In the genomic region with DNA sequence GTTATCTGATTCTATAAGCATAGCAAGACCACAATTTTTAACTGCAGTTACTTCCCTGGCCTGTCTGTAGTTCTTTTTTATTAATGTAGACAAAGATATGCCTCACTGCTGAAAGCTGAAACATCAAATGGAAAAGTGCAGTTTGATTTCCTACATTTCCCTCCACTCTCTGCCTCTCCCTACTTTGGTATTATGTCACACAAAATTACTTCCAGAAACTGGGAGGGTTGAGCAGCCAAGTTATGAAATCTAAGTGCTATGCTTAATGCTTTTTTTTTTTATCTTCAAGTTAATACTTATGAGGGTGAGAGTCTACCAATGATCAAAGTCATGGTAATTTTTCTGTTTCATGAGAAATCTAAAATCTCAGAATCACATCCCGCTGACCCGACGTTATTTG, we compare ENCODE assay signal across 27 cellular contexts. TPM values are rescaled to one million over a fixed set of nuclear protein-coding genes. Genes with fewer than 3 reads are reported as not detected.
DNase-seq lines count a peak whose midpoint lies in the region; ATAC-seq and TF ChIP-seq lines count a peak whose summit lies in the region.
"Had no signal": no experiment of that assay in that cellular context is flagged by ENCODE, and none has a peak within 500 bp of the region (broad histone marks: within the 10 kb centered on the region; RNA-seq: fewer than 3 reads in every experiment).

No MANE protein-coding gene starts in this region.

- H3K36me3 Mint-ChIP-seq in endodermal cell (ENCODE audit: low read depth) = no peaks in the 10 kb centered on the region
- H3K36me3 Mint-ChIP-seq: CD4-positive, CD25-positive, alpha-beta regulatory T cell had no signal

- TF ChIP-seq CTCF in endodermal cell (conservative IDR thresholded peaks at IDR 0.05) (no peak), hepatocyte (IDR thresholded peaks at IDR 0.05; ENCODE audit: poor library complexity) (no peak), GM20000 (IDR thresholded peaks at IDR 0.05; ENCODE audit: extremely low read depth, missing control alignments) (no peak)

- H3K4me1 ChIP-seq in endodermal cell (ENCODE audit: control insufficient read depth, insufficient read depth, low read length) (peaks cover 31% of the 10 kb centered on the region), hepatocyte (ENCODE audit: insufficient read depth) (peaks cover 32% of the 10 kb centered on the region)

- H3K9me3 Mint-ChIP-seq in endodermal cell = no peaks in the 10 kb centered on the region
- H3K9me3 Mint-ChIP-seq: CD4-positive, CD25-positive, alpha-beta regulatory T cell had no signal

- WGBS in endodermal cell (ENCODE audit: insufficient coverage in 1 of 2, insufficient read length in 1 of 2), 2 experiments = 74 to 83% methylated on average over 3 of the region's 3 CpGs
- 68% methylated on average over 3 of the region's 3 CpGs for WGBS in hepatocyte (ENCODE audit: low lambda C conversion rate, missing lambda C conversion rate)

- no peaks in the 10 kb centered on the region for H3K79me2 ChIP-seq in hepatocyte

- peaks cover 40% of the 10 kb centered on the region for H3K4me1 Mint-ChIP-seq in endodermal cell

- no peaks in the 10 kb centered on the region for H3K9me3 ChIP-seq in endodermal cell (ENCODE audit: control insufficient read depth, low read length)
- H3K9me3 ChIP-seq in hepatocyte (ENCODE audit: low read depth) = no peaks in the 10 kb centered on the region

- H2AFZ ChIP-seq in hepatocyte = no peak overlapping the region

- H3K27me3 ChIP-seq in endodermal cell (ENCODE audit: control insufficient read depth, insufficient read depth, low read length, poor library complexity, severe bottlenecking) (peaks cover 79% of the 10 kb centered on the region), hepatocyte (no peaks in the 10 kb centered on the region)

- no peaks in the 10 kb centered on the region for H3K36me3 ChIP-seq in endodermal cell (ENCODE audit: control insufficient read depth, insufficient read depth, low read length)
- H3K36me3 ChIP-seq in hepatocyte (replicated peaks; ENCODE audit: insufficient read depth, low read depth) = no peaks in the 10 kb centered on the region
- H3K36me3 ChIP-seq: WERI-Rb-1 had no signal

- no peak overlapping the region for H3K9ac ChIP-seq in endodermal cell (ENCODE audit: extremely low read depth, low read length, poor library complexity, severe bottlenecking)

- no peak overlapping the region for H3K27ac Mint-ChIP-seq in endodermal cell
- H3K27ac Mint-ChIP-seq: CD4-positive, CD25-positive, alpha-beta regulatory T cell had no signal

- H4K20me1 ChIP-seq in hepatocyte (ENCODE audit: insufficient read depth, poor library complexity, severe bottlenecking) = no peaks in the 10 kb centered on the region

- H3K4me2 ChIP-seq in hepatocyte = peak overlapping the region; percentile 20

- H3K27ac ChIP-seq in endodermal cell (ENCODE audit: low read depth, low read length) = peak overlapping the region; percentile 98
- peak overlapping the region; percentile 65 for H3K27ac ChIP-seq in hepatocyte
- H3K27ac ChIP-seq: WERI-Rb-1 had no signal

- H3K4me3 ChIP-seq in endodermal cell (ENCODE audit: low read length) (no peak overlapping the region), hepatocyte (no peak overlapping the region)
- H3K4me3 ChIP-seq: GM12878, K562 had no signal

- H3K4me3 Mint-ChIP-seq in endodermal cell = no peak overlapping the region
- H3K4me3 Mint-ChIP-seq: CD4-positive, CD25-positive, alpha-beta regulatory T cell had no signal

- ATAC-seq in HG02938 (IDR thresholded peaks at IDR 0.05; ENCODE audit: unreplicated experiment) (no peak), HG02973 (IDR thresholded peaks at IDR 0.05; ENCODE audit: unreplicated experiment) (no peak)
- ATAC-seq: GM12878, K562 had no signal

- H3K27me3 Mint-ChIP-seq in endodermal cell (ENCODE audit: insufficient read depth) = peaks cover 87% of the 10 kb centered on the region

- peak; percentile 23 for DNase-seq in GM04504 (ENCODE audit: low read depth)
- DNase-seq in endodermal cell = no peak
- no peak for DNase-seq in hepatocyte (ENCODE audit: low spot score)
- peak; percentile 52 for DNase-seq in stromal cell of bone marrow (ENCODE audit: low read depth)
- no peak for DNase-seq in stimulated activated CD4-positive, alpha-beta T cell treated with anti-CD3 and anti-CD28 coated beads, Interleukin-2, amount 100 ng/mL, for 24 hours
- DNase-seq in GM20000 (ENCODE audit: low spot score) = no peak
- DNase-seq: activated CD8-positive, alpha-beta memory T cell treated with anti-CD3 and anti-CD28 coated beads, Interleukin-2, amount 50 U/mL, for 48 hours; activated effector memory CD4-positive, alpha-beta T cell treated with anti-CD3 and anti-CD28 coated beads, Interleukin-2, amount 50 U/mL, for 16 hours; CD4-positive, CD25-positive, alpha-beta regulatory T cell; central memory CD4-positive, alpha-beta T cell; DMS153; erythroblast; GDM1; H7; head of caudate nucleus; NCI-H187 treated with DMSO at 0.1 percent for 48 hours; NCI-H2227 treated with DMSO at 0.1 percent for 48 hours; NCI-H748 treated with DMSO at 0.1 percent for 48 hours; nucleus accumbens; retina; SIG-M5; stimulated activated CD8-positive, alpha-beta memory T cell treated with anti-CD3 and anti-CD28 coated beads, Interleukin-4, amount 100 ng/mL, for 48 hours; WERI-Rb-1 had no signal

- H3K9me2 ChIP-seq in hepatocyte (replicated peaks; ENCODE audit: insufficient read depth) = no peaks in the 10 kb centered on the region

RNA-seq across cellular contexts. Expression of a gene that starts 37.2 kb away (rescaled TPM):
- total RNA-seq in endodermal cell (1 to 10 TPM; 1.4 to 1.6 TPM), hepatocyte (38.9 and 48.6 TPM in 2 replicates)
- 87.8 TPM for polyA plus RNA-seq in endodermal cell (2013, experiment 1 of 2)
- polyA plus RNA-seq in endodermal cell (2013, experiment 2 of 2) = 69.3 TPM
- 88.9 and 96.1 TPM in 2 replicates for polyA plus RNA-seq in hepatocyte

Comparison
In these comparisons a context has a peak if more than half of its experiments do, and no peak if none do; other contexts are left out.
1. DNase-seq: peak in GM04504 (single experiment) and stromal cell of bone marrow (single experiment); none in endodermal cell (single experiment), hepatocyte (single experiment), stimulated activated CD4-positive, alpha-beta T cell treated with anti-CD3 and anti-CD28 coated beads, Interleukin-2, amount 100 ng/mL, for 24 hours (0 of 2) and GM20000 (single experiment).
2. RNA of a gene that starts 37.2 kb away (total RNA-seq): 38.9 to 48.6 TPM in hepatocyte; 1.4 to 1.6 TPM in endodermal cell; every median in the first group is over 10 times any median in the second.